1 cellular context compared by ENCODE assay signal in the genomic region with DNA sequence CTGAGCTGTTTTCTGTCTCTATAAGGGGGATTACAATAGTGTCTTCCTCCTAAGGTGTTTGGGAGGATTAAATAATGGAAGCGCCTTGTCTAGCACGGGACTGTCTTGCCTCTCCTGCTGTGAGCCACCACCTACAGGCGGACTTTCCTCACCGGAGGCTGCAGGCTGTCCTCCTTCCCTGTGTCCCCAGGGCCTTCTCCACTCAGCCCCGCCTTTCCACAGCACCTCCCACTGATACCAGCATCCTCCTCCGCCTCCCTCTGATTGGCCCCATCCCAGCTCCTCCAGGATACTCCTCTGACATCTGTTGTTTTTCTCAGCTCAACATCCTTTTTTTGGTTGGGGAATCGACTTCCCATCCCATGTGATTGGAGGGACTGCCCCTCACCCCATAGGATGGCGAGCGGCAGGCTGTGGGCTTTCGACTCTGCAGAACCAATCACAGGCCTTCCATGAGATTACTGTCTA.
TF ChIP-seq lines count a peak whose summit lies in the region.

No MANE protein-coding gene starts in this region.

TF ChIP-seq in IMR-90, 13 proteins besides CTCF, POLR2A, EP300 and RAD21:
- TF ChIP-seq ELK1 (IDR thresholded peaks at IDR 0.05; ENCODE audit: borderline replicate concordance, low read depth, low read length) (no peak), USF2 (IDR thresholded peaks at IDR 0.05; ENCODE audit: low read depth, low read length) (no peak), MAZ (IDR thresholded peaks at IDR 0.05; ENCODE audit: borderline replicate concordance, low read depth, low read length) (no peak), FOS (IDR thresholded peaks at IDR 0.05; ENCODE audit: low read depth, low read length) (no peak), RFX5 (IDR thresholded peaks at IDR 0.05; ENCODE audit: low read depth, low read length) (no peak), SMC3 (IDR thresholded peaks at IDR 0.05; ENCODE audit: low read depth, low read length) (no peak)
